13 cellular contexts compared by ENCODE assay signal in the genomic region with DNA sequence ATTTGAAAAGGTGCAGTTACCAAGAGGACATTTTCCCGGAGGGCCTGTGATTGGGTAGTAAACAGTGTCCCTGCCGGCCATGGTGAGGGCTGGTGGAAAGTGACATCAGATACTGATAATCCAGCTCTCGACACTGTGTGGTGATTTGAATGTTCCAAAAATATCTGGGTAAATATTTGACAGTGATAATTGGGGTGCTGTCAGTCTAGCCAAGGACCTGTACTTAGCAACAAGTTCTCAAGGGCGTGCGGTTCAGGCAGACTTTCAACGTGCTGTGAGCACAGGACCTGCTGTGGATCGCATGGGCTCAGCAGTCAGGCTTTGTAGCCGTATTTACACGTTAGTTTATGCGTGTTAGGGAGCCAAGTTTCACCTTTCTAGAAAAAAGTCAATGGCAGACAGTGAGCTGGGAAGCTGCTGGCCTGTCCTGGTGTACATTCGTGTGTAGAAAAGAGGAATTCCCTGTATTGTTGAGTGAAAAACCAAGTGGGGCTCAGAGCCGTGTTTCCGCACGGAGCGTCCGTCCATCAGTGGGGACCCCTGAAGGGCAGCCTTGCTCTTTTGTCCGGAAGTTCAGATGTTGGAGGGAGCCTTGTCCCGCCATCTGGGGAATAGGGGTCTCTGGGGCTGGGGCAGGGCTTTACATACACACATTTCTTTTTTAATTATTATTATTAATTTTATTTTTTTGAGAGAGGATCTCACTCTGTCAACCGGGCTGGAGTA.
"Had no signal": no experiment of that assay in that cellular context is flagged by ENCODE, and none has a peak within 500 bp of the region (broad histone marks: within the 10 kb centered on the region; RNA-seq: fewer than 3 reads in every experiment).

No MANE protein-coding gene starts in this region.

- H3K4me1 ChIP-seq: gastroesophageal sphincter, tibial nerve had no signal

- H3K27ac Mint-ChIP-seq: activated naive CD8-positive, alpha-beta T cell treated with anti-CD3 and anti-CD28 coated beads for 36 hours; dendritic cell treated with granulocyte-macrophage colony-stimulating factor and Interleukin-4, amounts not matched to agents 40 ng/mL and 50 ng/mL, for 4 days; nephron progenitor cell had no signal

- H3K4me3 ChIP-seq: gastroesophageal sphincter, hepatocyte, tibial nerve had no signal

- H3K4me3 Mint-ChIP-seq: activated naive CD8-positive, alpha-beta T cell treated with anti-CD3 and anti-CD28 coated beads for 36 hours; central memory CD8-positive, alpha-beta T cell; dendritic cell treated with granulocyte-macrophage colony-stimulating factor and Interleukin-4, amounts not matched to agents 40 ng/mL and 50 ng/mL, for 4 days; nephron progenitor cell had no signal

- H3K27me3 ChIP-seq: gastroesophageal sphincter, hepatocyte, tibial nerve had no signal

- DNase-seq: activated CD4-positive, alpha-beta T cell treated with anti-CD3 and anti-CD28 coated beads, Interleukin-2, amount 50 U/mL, for 4 hours; activated CD4-positive, CD25-positive, alpha-beta regulatory T cell treated with anti-CD3 and anti-CD28 coated beads, Interleukin-2, amount 50 U/mL, for 72 hours; activated gamma-delta T cell treated with Interleukin-2 at 50 U/mL for 16 hours; activated naive CD8-positive, alpha-beta T cell treated with anti-CD3 and anti-CD28 coated beads for 36 hours; activated T-cell treated with anti-CD3 and anti-CD28 coated beads, Interleukin-2, amount 50 U/mL, for 48 hours; anterior cingulate cortex; mesendoderm; nephron progenitor cell had no signal

- H3K27ac ChIP-seq: gastroesophageal sphincter, hepatocyte, tibial nerve had no signal

- ATAC-seq: gastroesophageal sphincter had no signal

- H3K9me3 Mint-ChIP-seq: activated naive CD8-positive, alpha-beta T cell treated with anti-CD3 and anti-CD28 coated beads for 36 hours; central memory CD8-positive, alpha-beta T cell; dendritic cell treated with granulocyte-macrophage colony-stimulating factor and Interleukin-4, amounts not matched to agents 40 ng/mL and 50 ng/mL, for 4 days; nephron progenitor cell had no signal

- H3K4me1 Mint-ChIP-seq: activated naive CD8-positive, alpha-beta T cell treated with anti-CD3 and anti-CD28 coated beads for 36 hours; nephron progenitor cell had no signal

- H3K27me3 Mint-ChIP-seq: activated naive CD8-positive, alpha-beta T cell treated with anti-CD3 and anti-CD28 coated beads for 36 hours; central memory CD8-positive, alpha-beta T cell; dendritic cell treated with granulocyte-macrophage colony-stimulating factor and Interleukin-4, amounts not matched to agents 40 ng/mL and 50 ng/mL, for 4 days had no signal

- H3K9me3 ChIP-seq: gastroesophageal sphincter, tibial nerve had no signal
